In the genomic region with DNA sequence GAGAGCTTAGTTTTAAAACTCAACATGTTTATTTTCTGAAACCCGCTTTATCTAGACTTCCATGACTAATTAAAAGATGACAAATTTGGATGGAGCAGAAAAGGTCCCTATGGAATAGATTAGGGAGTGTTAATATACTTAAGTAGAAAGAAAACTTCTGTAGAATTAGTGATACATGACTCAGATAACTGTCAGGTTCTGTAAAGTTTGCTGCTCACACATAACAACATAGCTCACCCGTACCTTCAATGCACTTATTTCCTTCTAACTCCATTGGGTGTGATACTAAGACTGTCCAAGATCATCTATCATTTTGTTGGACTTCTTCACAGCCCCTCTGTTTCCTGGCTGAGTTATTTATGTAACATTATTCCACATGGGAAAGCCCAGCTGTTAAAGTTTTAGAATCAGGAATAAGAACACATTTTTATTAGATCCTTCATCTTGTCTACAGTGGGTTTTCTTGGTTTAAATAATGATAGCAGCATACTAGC, we compare ENCODE assay signal across 23 cellular contexts.
"Had no signal": no experiment of that assay in that cellular context is flagged by ENCODE, and none has a peak within 500 bp of the region (broad histone marks: within the 10 kb centered on the region; RNA-seq: fewer than 3 reads in every experiment).

No MANE protein-coding gene starts in this region.

- H3K27me3 ChIP-seq: esophagus muscularis mucosa, hepatocyte, neutrophil, right lobe of liver, spleen, tibial artery, upper lobe of left lung, uterus had no signal

- H3K27ac ChIP-seq: epithelial cell of prostate, hepatocyte, neutrophil, psoas muscle, right lobe of liver, spleen, tibial artery, upper lobe of left lung, uterus had no signal

- DNase-seq: effector memory CD8-positive, alpha-beta T cell; foreskin melanocyte; head of caudate nucleus; kidney; left cardiac atrium; naive thymus-derived CD4-positive, alpha-beta T cell; psoas muscle; retina; right lobe of liver; spleen; stimulated activated CD4-positive, alpha-beta T cell treated with anti-CD3 and anti-CD28 coated beads, Interleukin-15, amount 100 ng/mL, for 24 hours; stimulated activated CD4-positive, alpha-beta T cell treated with anti-CD3 and anti-CD28 coated beads, Interleukin-1b, Interleukin-23, amount 100 ng/mL, for 48 hours; stimulated activated CD4-positive, alpha-beta T cell treated with anti-CD3 and anti-CD28 coated beads, Interleukin-4, amount 100 ng/mL, for 24 hours; tibial artery; upper lobe of left lung; uterus had no signal

- H3K4me1 Mint-ChIP-seq: stimulated activated memory B cell treated with anti-CD40 and anti-IgM and Interleukin-4, amounts not matched to agents 10 μg/mL and 1 μg/mL and 100 μg/mL, for 72 hours had no signal

- H3K27ac Mint-ChIP-seq: dendritic cell treated with granulocyte-macrophage colony-stimulating factor and Interleukin-4, amounts not matched to agents 40 ng/mL and 50 ng/mL, for 4 days; effector memory CD8-positive, alpha-beta T cell; stimulated activated memory B cell treated with anti-CD40 and anti-IgM and Interleukin-4, amounts not matched to agents 10 μg/mL and 1 μg/mL and 100 μg/mL, for 72 hours; stimulated activated naive CD8-positive, alpha-beta T cell treated with anti-CD3 and anti-CD28 coated beads, Interleukin-15, Interleukin-2, amounts not matched to agents 100 ng/mL and 50 ng/mL, for 24 hours had no signal

- H3K9me3 ChIP-seq: esophagus muscularis mucosa, neutrophil, psoas muscle, right lobe of liver, spleen, tibial artery, upper lobe of left lung, uterus had no signal

- H3K4me3 ChIP-seq: esophagus muscularis mucosa, hepatocyte, psoas muscle, right lobe of liver, spleen, tibial artery, upper lobe of left lung, uterus had no signal

- H3K4me2 ChIP-seq: hepatocyte had no signal

- H3K4me1 ChIP-seq: psoas muscle, right lobe of liver, spleen, tibial artery, upper lobe of left lung, uterus had no signal

- H3K79me2 ChIP-seq: hepatocyte had no signal

- H3K9me3 Mint-ChIP-seq: dendritic cell treated with granulocyte-macrophage colony-stimulating factor and Interleukin-4, amounts not matched to agents 40 ng/mL and 50 ng/mL, for 4 days; effector memory CD8-positive, alpha-beta T cell; naive thymus-derived CD4-positive, alpha-beta T cell; stimulated activated memory B cell treated with anti-CD40 and anti-IgM and Interleukin-4, amounts not matched to agents 10 μg/mL and 1 μg/mL and 100 μg/mL, for 72 hours; stimulated activated naive CD8-positive, alpha-beta T cell treated with anti-CD3 and anti-CD28 coated beads, Interleukin-15, Interleukin-2, amounts not matched to agents 100 ng/mL and 50 ng/mL, for 24 hours had no signal

- H3K4me3 Mint-ChIP-seq: dendritic cell treated with granulocyte-macrophage colony-stimulating factor and Interleukin-4, amounts not matched to agents 40 ng/mL and 50 ng/mL, for 4 days; effector memory CD8-positive, alpha-beta T cell; naive thymus-derived CD4-positive, alpha-beta T cell; stimulated activated memory B cell treated with anti-CD40 and anti-IgM and Interleukin-4, amounts not matched to agents 10 μg/mL and 1 μg/mL and 100 μg/mL, for 72 hours; stimulated activated naive CD8-positive, alpha-beta T cell treated with anti-CD3 and anti-CD28 coated beads, Interleukin-15, Interleukin-2, amounts not matched to agents 100 ng/mL and 50 ng/mL, for 24 hours had no signal

- H3K27me3 Mint-ChIP-seq: dendritic cell treated with granulocyte-macrophage colony-stimulating factor and Interleukin-4, amounts not matched to agents 40 ng/mL and 50 ng/mL, for 4 days; effector memory CD8-positive, alpha-beta T cell; naive thymus-derived CD4-positive, alpha-beta T cell; stimulated activated memory B cell treated with anti-CD40 and anti-IgM and Interleukin-4, amounts not matched to agents 10 μg/mL and 1 μg/mL and 100 μg/mL, for 72 hours; stimulated activated naive CD8-positive, alpha-beta T cell treated with anti-CD3 and anti-CD28 coated beads, Interleukin-15, Interleukin-2, amounts not matched to agents 100 ng/mL and 50 ng/mL, for 24 hours had no signal

- H2AFZ ChIP-seq: hepatocyte had no signal

- H3K36me3 ChIP-seq: uterus had no signal

- ATAC-seq: effector memory CD8-positive, alpha-beta T cell; naive thymus-derived CD4-positive, alpha-beta T cell; right lobe of liver; stimulated activated memory B cell treated with anti-CD40 and anti-IgM and Interleukin-4, amounts not matched to agents 10 μg/mL and 1 μg/mL and 100 μg/mL, for 72 hours had no signal
